In the genomic region with DNA sequence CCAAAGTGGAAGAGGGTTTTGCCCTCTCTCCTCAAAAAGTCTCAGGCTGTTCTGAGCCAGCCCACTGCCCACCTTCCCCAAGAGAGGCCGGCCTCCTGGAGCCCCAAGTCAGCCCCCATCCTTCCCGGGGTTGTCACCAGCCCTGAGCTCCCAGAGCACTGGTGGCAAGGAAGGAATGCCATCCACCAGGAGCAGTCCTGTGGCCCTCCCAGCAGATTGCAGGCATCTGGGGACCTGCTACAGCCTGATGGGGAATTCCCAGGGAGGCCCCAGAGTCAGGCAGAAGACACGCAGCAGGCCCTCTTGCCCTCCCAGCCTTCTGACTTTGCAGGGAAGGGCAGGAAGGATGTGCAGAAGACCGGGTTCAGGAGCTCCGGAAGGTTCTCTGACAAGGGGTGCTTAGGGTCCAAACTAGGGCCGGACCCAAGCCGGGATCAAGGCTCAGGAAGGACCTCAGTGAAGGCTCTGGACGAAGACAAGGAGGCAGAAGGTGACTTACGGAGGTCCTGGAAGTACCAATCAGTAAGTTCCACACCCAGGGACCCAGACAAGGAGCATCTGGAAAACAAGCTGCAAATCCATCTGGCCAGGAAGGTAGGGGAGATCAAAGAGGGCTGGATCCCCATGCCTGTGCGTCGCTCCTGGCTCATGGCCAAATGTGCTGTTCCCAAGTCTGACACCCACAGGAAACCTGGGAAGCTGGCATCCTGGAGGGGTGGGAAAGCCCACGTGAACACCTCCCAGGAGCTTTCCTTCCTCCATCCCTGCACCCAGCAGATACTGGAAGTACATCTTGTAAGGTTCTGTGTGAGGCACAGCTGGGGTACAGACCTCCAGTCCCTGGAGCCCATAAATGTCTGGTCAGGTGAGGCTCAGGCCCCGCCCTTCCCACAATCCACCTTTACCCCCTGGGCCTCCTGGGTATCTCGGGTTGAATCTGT, we compare ENCODE assay signal across 1 cellular context.
TF ChIP-seq lines count a peak whose summit lies in the region.

No MANE protein-coding gene starts in this region.

TF ChIP-seq in IMR-90, 13 proteins besides CTCF, POLR2A, EP300 and RAD21:
- no peak for TF ChIP-seq MAFK (IDR thresholded peaks at IDR 0.05; ENCODE audit: low read depth, low read length)
- TF ChIP-seq NFE2L2 (IDR thresholded peaks at IDR 0.05; ENCODE audit: low read depth, low read length), result no peak
- TF ChIP-seq MXI1 (IDR thresholded peaks at IDR 0.05; ENCODE audit: borderline replicate concordance, low read depth, low read length), result no peak
- TF ChIP-seq, protein P1, sequence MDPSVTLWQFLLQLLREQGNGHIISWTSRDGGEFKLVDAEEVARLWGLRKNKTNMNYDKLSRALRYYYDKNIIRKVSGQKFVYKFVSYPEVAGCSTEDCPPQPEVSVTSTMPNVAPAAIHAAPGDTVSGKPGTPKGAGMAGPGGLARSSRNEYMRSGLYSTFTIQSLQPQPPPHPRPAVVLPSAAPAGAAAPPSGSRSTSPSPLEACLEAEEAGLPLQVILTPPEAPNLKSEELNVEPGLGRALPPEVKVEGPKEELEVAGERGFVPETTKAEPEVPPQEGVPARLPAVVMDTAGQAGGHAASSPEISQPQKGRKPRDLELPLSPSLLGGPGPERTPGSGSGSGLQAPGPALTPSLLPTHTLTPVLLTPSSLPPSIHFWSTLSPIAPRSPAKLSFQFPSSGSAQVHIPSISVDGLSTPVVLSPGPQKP (IDR thresholded peaks at IDR 0.05; ENCODE audit: borderline replicate concordance, low read depth, low read length), result no peak
- no peak for TF ChIP-seq MAZ (IDR thresholded peaks at IDR 0.05; ENCODE audit: borderline replicate concordance, low read depth, low read length)
- TF ChIP-seq RCOR1 (IDR thresholded peaks at IDR 0.05; ENCODE audit: insufficient replicate concordance, low read length), result no peak
- no peak for TF ChIP-seq FOS (IDR thresholded peaks at IDR 0.05; ENCODE audit: low read depth, low read length)
- no peak for TF ChIP-seq BHLHE40 (IDR thresholded peaks at IDR 0.05; ENCODE audit: low read depth, low read length)
- no peak for TF ChIP-seq SMC3 (IDR thresholded peaks at IDR 0.05; ENCODE audit: low read depth, low read length)
- no peak for TF ChIP-seq CHD1 (IDR thresholded peaks at IDR 0.05; ENCODE audit: low read depth, low read length)
- TF ChIP-seq, protein P2, sequence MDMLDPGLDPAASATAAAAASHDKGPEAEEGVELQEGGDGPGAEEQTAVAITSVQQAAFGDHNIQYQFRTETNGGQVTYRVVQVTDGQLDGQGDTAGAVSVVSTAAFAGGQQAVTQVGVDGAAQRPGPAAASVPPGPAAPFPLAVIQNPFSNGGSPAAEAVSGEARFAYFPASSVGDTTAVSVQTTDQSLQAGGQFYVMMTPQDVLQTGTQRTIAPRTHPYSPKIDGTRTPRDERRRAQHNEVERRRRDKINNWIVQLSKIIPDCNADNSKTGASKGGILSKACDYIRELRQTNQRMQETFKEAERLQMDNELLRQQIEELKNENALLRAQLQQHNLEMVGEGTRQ (IDR thresholded peaks at IDR 0.05; ENCODE audit: low read depth, low read length), result no peak
